In the genomic region with DNA sequence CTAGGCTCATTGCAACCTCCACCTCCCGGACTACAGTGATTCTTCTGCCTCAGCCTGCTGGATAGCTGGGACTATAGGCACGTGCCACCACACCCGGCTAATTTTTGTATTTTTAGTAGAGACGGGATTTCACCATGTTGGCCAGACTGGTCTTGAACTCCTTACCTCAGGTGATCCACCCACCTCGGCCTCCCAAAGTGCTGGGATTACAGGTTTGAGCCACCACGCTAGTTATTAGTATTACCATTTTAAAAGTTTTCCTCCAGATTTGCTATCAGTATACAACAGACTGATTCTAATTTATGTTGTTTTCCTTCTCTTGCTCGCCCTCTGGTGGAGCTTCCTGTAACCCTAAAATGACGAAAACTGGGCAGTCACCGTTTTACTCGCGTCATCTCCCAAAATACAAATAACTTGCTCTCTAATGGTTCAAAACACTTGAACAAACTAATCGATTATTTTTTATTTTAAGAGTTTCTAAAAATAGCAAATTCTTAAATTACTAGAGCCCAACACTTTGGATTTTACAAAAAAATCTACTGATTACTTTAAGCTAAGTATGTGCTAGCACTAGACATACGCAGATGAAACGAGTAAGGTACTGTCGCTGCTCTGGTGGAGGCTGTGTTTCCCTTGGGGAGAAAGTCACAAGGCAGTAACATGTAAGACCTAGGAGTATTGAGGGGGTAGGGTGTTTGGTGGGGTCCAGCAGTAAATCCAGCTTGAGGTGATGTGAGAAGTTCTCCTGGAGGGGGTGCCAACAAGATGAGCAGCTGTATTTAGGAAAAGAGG, we compare ENCODE assay signal across 8 cellular contexts.
DNase-seq lines count a peak whose midpoint lies in the region; ATAC-seq and TF ChIP-seq lines count a peak whose summit lies in the region.

No MANE protein-coding gene starts in this region.

- H3K27me3 Mint-ChIP-seq in activated B cell treated with CpG ODN at 0.5 μM for 24 hours: no peaks in the 10 kb centered on the region

- H3K4me3 Mint-ChIP-seq in activated B cell treated with CpG ODN at 0.5 μM for 24 hours: peak overlapping the region; percentile 78

- H3K4me1 Mint-ChIP-seq in activated B cell treated with CpG ODN at 0.5 μM for 24 hours: peaks cover 26% of the 10 kb centered on the region

- intact Hi-C loops in activated B cell treated with CpG ODN at 0.5 μM for 24 hours (cut with micrococcal nuclease): loop anchor here (1.0 to 10.0 kb wide), 8 partner anchors 21 to 1035 kb away; partner anchors contain the start of gene P2RY1
- intact Hi-C loops in left colon (cut with DNase I, micrococcal nuclease): no loop called here

- DNase-seq in NCI-H2107 treated with DMSO at 0.1 percent for 48 hours (lab: John Stamatoyannopoulos, UW; ENCODE audit: unreplicated experiment) (peak; percentile 69), NCI-H2107 (lab: John Stamatoyannopoulos, UW) (no peak), NCI-H146 treated with DMSO at 0.1 percent for 48 hours (lab: John Stamatoyannopoulos, UW; ENCODE audit: unreplicated experiment) (peak; percentile 27), activated B cell treated with CpG ODN at 0.5 μM for 24 hours (peak; percentile 31), cardiac fibroblast (ENCODE audit: low read depth in 2 of 2) (peak; percentile 74 to 83), left colon (peak; percentile 51 to 75)
- peak; percentile 61 for DNase-seq in stimulated activated CD4-positive, alpha-beta T cell treated with anti-CD3 and anti-CD28 coated beads, Interleukin-4, amount 100 ng/mL, for 1 hour

- TF ChIP-seq CTCF in activated B cell treated with CpG ODN at 0.5 μM for 24 hours (IDR thresholded peaks at IDR 0.05) (peak; percentile 17), cardiac fibroblast (IDR thresholded peaks at IDR 0.05; ENCODE audit: low read depth, low read length) (peak; percentile 76)

- H3K9me3 Mint-ChIP-seq in activated B cell treated with CpG ODN at 0.5 μM for 24 hours: no peaks in the 10 kb centered on the region

- peak overlapping the region in 1 of 2 donors; percentile 10 for H3K4me3 ChIP-seq in cardiac fibroblast (replicated peaks in 1 of 2; ENCODE audit: low read depth in 2 of 2, low read length in 2 of 2)

- peaks cover 7% of the 10 kb centered on the region for H3K36me3 Mint-ChIP-seq in activated B cell treated with CpG ODN at 0.5 μM for 24 hours (ENCODE audit: low read depth)

- H3K27ac Mint-ChIP-seq in activated B cell treated with CpG ODN at 0.5 μM for 24 hours: peak overlapping the region; percentile 65

- CTCF ChIA-PET in activated B cell treated with CpG ODN at 0.5 μM for 24 hours (lab: Charles Lee): interaction anchor here (0.8 to 2.8 kb wide), 25 partner anchors 10 to 1033 kb away, joined by 3 to 29 read pairs (median 5); no protein-coding TSS in a partner anchor

- POLR2A ChIA-PET in activated B cell treated with CpG ODN at 0.5 μM for 24 hours (lab: Charles Lee): interaction anchor here (0.6 to 1.9 kb wide), 11 partner anchors 9 to 581 kb away, joined by 3 to 10 read pairs (median 3); partner anchors contain the start of gene MBNL1

- ATAC-seq in HG02588 (IDR thresholded peaks at IDR 0.05; ENCODE audit: unreplicated experiment): peak; percentile 66
- peak; percentile 82 for ATAC-seq in activated B cell treated with CpG ODN at 0.5 μM for 24 hours (ENCODE audit: low read depth)
- peak; percentile 77 for ATAC-seq in left colon
